1 cellular context compared by ENCODE assay signal in the genomic region with DNA sequence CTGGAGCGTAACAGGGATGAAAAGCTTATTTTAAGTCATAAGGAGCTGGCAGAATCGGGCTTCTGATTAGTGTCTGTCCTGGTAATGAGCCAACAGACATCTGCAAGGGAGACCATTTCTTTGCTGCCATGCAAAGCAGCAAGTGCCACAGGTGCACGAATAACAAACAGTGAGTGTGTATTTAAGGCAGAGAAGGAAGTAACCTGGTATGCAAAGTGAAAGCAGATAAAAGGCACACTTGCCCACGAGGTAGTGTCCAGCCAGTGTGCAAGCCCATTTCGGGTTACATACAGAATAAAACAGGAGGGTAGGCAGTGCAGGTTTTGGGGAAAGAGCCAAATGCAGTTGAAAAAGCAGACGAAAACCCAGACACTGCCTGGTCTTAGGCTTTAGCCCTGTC.
TF ChIP-seq lines count a peak whose summit lies in the region.

No MANE protein-coding gene starts in this region.

TF ChIP-seq in H1, 55 proteins besides CTCF, POLR2A, EP300 and RAD21:
- no peak for TF ChIP-seq CHD1 (IDR thresholded peaks at IDR 0.05; ENCODE audit: low read depth, low read length)
- TF ChIP-seq TAF1 (IDR thresholded peaks at IDR 0.05; ENCODE audit: low read depth, low read length): no peak
- TF ChIP-seq CEBPB (IDR thresholded peaks at IDR 0.05; ENCODE audit: low read depth, low read length): no peak
- TF ChIP-seq, protein P1, sequence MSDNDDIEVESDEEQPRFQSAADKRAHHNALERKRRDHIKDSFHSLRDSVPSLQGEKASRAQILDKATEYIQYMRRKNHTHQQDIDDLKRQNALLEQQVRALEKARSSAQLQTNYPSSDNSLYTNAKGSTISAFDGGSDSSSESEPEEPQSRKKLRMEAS (IDR thresholded peaks at IDR 0.05): no peak
- TF ChIP-seq CREB1 (IDR thresholded peaks at IDR 0.05): no peak
TF ChIP-seq in H1: peak in this region for 0.
